25 cellular contexts compared by ENCODE assay signal in genomic region chr6:106614592-106615301, GRCh38. TPM values are rescaled to one million over a fixed set of nuclear protein-coding genes. Genes with fewer than 3 reads are reported as not detected.
A peak's percentile ranks its signal among the peaks of the same experiment; 100 is the strongest.
DNase-seq lines count a peak whose midpoint lies in the region; ATAC-seq lines count a peak whose summit lies in the region.
"Had no signal": no experiment of that assay in that cellular context is flagged by ENCODE, and none has a peak within 500 bp of the region (broad histone marks: within the 10 kb centered on the region; RNA-seq: fewer than 3 reads in every experiment).

No MANE protein-coding gene starts in this region.

- no peak overlapping the region for H3K4me3 Mint-ChIP-seq in activated CD4-positive, alpha-beta T cell treated with anti-CD3 and anti-CD28 coated beads, Interleukin-2, amount 10 ng/mL, durations not matched to agents 7 days and 5 days
- H3K4me3 Mint-ChIP-seq in activated T-helper 2 cell treated with anti-CD3 and anti-CD28 coated beads, Interferon-gamma antibody, Interleukin-2, Interleukin-4, amounts not matched to agents 10 μg/mL and 5 μg/mL and 100 μg/mL, durations not matched to agents 14 hours and 24 hours and 36 hours (ENCODE audit: low read depth): peak overlapping the region; percentile 11
- no peak overlapping the region for H3K4me3 Mint-ChIP-seq in stimulated activated effector memory CD8-positive, alpha-beta T cell treated with anti-CD3 and anti-CD28 coated beads, Interleukin-12 subunit alpha, Interleukin-12 subunit beta, amount 100 ng/mL, for 72 hours
- H3K4me3 Mint-ChIP-seq: activated CD8-positive, alpha-beta T cell treated with anti-CD3 and anti-CD28 coated beads, Interleukin-2, amount 10 ng/mL, durations not matched to agents 7 days and 5 days; neural progenitor cell had no signal

- peak overlapping the region; percentile 96 for H3K27ac ChIP-seq in HUES64 (ENCODE audit: low read depth, low read length)
- H3K27ac ChIP-seq: foreskin keratinocyte, neural progenitor cell, SK-N-MC, upper lobe of left lung had no signal

- peaks cover 47% of the 10 kb centered on the region for H3K4me1 ChIP-seq in HUES64 (ENCODE audit: insufficient read depth, low read length)
- H3K4me1 ChIP-seq: foreskin keratinocyte, upper lobe of left lung had no signal

- ATAC-seq in stimulated activated effector memory CD8-positive, alpha-beta T cell treated with anti-CD3 and anti-CD28 coated beads, Interleukin-12 subunit alpha, Interleukin-12 subunit beta, amount 100 ng/mL, for 72 hours: no peak
- ATAC-seq in HG03159 (IDR thresholded peaks at IDR 0.05; ENCODE audit: unreplicated experiment): no peak
- ATAC-seq: activated CD8-positive, alpha-beta T cell treated with anti-CD3 and anti-CD28 coated beads, Interleukin-2, amount 10 ng/mL, durations not matched to agents 7 days and 5 days; foreskin keratinocyte; sciatic nerve had no signal

- CTCF ChIA-PET in activated CD4-positive, alpha-beta T cell treated with anti-CD3 and anti-CD28 coated beads, Interleukin-2, amount 10 ng/mL, durations not matched to agents 7 days and 5 days (lab: Charles Lee): no interaction called here

- peak overlapping the region; percentile 20; the same call in 1 of the 2 replicates for H3K4me3 ChIP-seq in HUES64 (ENCODE audit: low read length)
- H3K4me3 ChIP-seq: neural progenitor cell, SK-N-MC, upper lobe of left lung had no signal

- POLR2A ChIA-PET in activated CD4-positive, alpha-beta T cell treated with anti-CD3 and anti-CD28 coated beads, Interleukin-2, amount 10 ng/mL, durations not matched to agents 7 days and 5 days (lab: Charles Lee): interaction anchor here (0.6 kb wide), 1 partner anchor 40 kb away, joined by 3 read pairs; no protein-coding TSS in a partner anchor

- 18% methylated on average over 3 of the region's 4 CpGs for WGBS in HUES64

- H3K9me3 ChIP-seq in HUES64 (ENCODE audit: insufficient read depth, low read depth, low read length): no peaks in the 10 kb centered on the region
- H3K9me3 ChIP-seq: upper lobe of left lung had no signal

- H3K9ac ChIP-seq in HUES64 (ENCODE audit: low read depth, low read length): peak overlapping the region; percentile 55
- H3K9ac ChIP-seq: neural progenitor cell had no signal

- peaks cover 37% of the 10 kb centered on the region for H3K36me3 Mint-ChIP-seq in activated CD4-positive, alpha-beta T cell treated with anti-CD3 and anti-CD28 coated beads, Interleukin-2, amount 10 ng/mL, durations not matched to agents 7 days and 5 days (ENCODE audit: low read depth)
- peaks cover 52% of the 10 kb centered on the region for H3K36me3 Mint-ChIP-seq in activated T-helper 2 cell treated with anti-CD3 and anti-CD28 coated beads, Interferon-gamma antibody, Interleukin-2, Interleukin-4, amounts not matched to agents 10 μg/mL and 5 μg/mL and 100 μg/mL, durations not matched to agents 14 hours and 24 hours and 36 hours (ENCODE audit: low read depth)
- H3K36me3 Mint-ChIP-seq in stimulated activated effector memory CD8-positive, alpha-beta T cell treated with anti-CD3 and anti-CD28 coated beads, Interleukin-12 subunit alpha, Interleukin-12 subunit beta, amount 100 ng/mL, for 72 hours: peaks cover 6% of the 10 kb centered on the region
- H3K36me3 Mint-ChIP-seq: neural progenitor cell had no signal

- intact Hi-C loops in activated T-helper 2 cell treated with anti-CD3 and anti-CD28 coated beads, Interferon-gamma antibody, Interleukin-2, Interleukin-4, amounts not matched to agents 10 μg/mL and 5 μg/mL and 100 μg/mL, durations not matched to agents 14 hours and 24 hours and 36 hours (cut with micrococcal nuclease): loop anchor here (5.0 kb wide), 1 partner anchor 92 kb away; no protein-coding TSS in a partner anchor

- H3K4me1 Mint-ChIP-seq in activated CD4-positive, alpha-beta T cell treated with anti-CD3 and anti-CD28 coated beads, Interleukin-2, amount 10 ng/mL, durations not matched to agents 7 days and 5 days: peaks cover 41% of the 10 kb centered on the region
- H3K4me1 Mint-ChIP-seq in activated T-helper 2 cell treated with anti-CD3 and anti-CD28 coated beads, Interferon-gamma antibody, Interleukin-2, Interleukin-4, amounts not matched to agents 10 μg/mL and 5 μg/mL and 100 μg/mL, durations not matched to agents 14 hours and 24 hours and 36 hours (ENCODE audit: low read depth): peaks cover 59% of the 10 kb centered on the region
- peaks cover 13% of the 10 kb centered on the region for H3K4me1 Mint-ChIP-seq in stimulated activated effector memory CD8-positive, alpha-beta T cell treated with anti-CD3 and anti-CD28 coated beads, Interleukin-12 subunit alpha, Interleukin-12 subunit beta, amount 100 ng/mL, for 72 hours
- H3K4me1 Mint-ChIP-seq: neural progenitor cell had no signal

- H3K9me3 Mint-ChIP-seq in activated CD4-positive, alpha-beta T cell treated with anti-CD3 and anti-CD28 coated beads, Interleukin-2, amount 10 ng/mL, durations not matched to agents 7 days and 5 days: no peaks in the 10 kb centered on the region
- H3K9me3 Mint-ChIP-seq in activated T-helper 2 cell treated with anti-CD3 and anti-CD28 coated beads, Interferon-gamma antibody, Interleukin-2, Interleukin-4, amounts not matched to agents 10 μg/mL and 5 μg/mL and 100 μg/mL, durations not matched to agents 14 hours and 24 hours and 36 hours: peaks cover 3% of the 10 kb centered on the region
- no peaks in the 10 kb centered on the region for H3K9me3 Mint-ChIP-seq in stimulated activated effector memory CD8-positive, alpha-beta T cell treated with anti-CD3 and anti-CD28 coated beads, Interleukin-12 subunit alpha, Interleukin-12 subunit beta, amount 100 ng/mL, for 72 hours
- H3K9me3 Mint-ChIP-seq: neural progenitor cell had no signal

- H3K27me3 ChIP-seq in HUES64 (ENCODE audit: insufficient read depth, low read length): no peaks in the 10 kb centered on the region
- H3K27me3 ChIP-seq: foreskin keratinocyte, neural progenitor cell, upper lobe of left lung had no signal

- H3K36me3 ChIP-seq in HUES64 (ENCODE audit: insufficient read depth, low read length): peaks cover 15% of the 10 kb centered on the region
- H3K36me3 ChIP-seq: neural progenitor cell had no signal

- DNase-seq in activated CD4-positive, alpha-beta T cell treated with anti-CD3 and anti-CD28 coated beads, Interleukin-2, amount 10 ng/mL, durations not matched to agents 7 days and 5 days: no peak
- no peak for DNase-seq in activated CD4-positive, alpha-beta T cell treated with anti-CD3 and anti-CD28 coated beads, Interleukin-2, amount 50 U/mL, for 4 hours
- DNase-seq in activated T-helper 2 cell treated with anti-CD3 and anti-CD28 coated beads, Interferon-gamma antibody, Interleukin-2, Interleukin-4, amounts not matched to agents 10 μg/mL and 5 μg/mL and 100 μg/mL, durations not matched to agents 14 hours and 24 hours and 36 hours (ENCODE audit: low spot score): no peak
- no peak for DNase-seq in stimulated activated effector memory CD8-positive, alpha-beta T cell treated with anti-CD3 and anti-CD28 coated beads, Interleukin-12 subunit alpha, Interleukin-12 subunit beta, amount 100 ng/mL, for 72 hours (ENCODE audit: low spot score in 2 of 2)
- no peak for DNase-seq in NCI-H2107 treated with DMSO at 0.1 percent for 48 hours (lab: John Stamatoyannopoulos, UW; ENCODE audit: unreplicated experiment)
- DNase-seq in stimulated activated CD8-positive, alpha-beta memory T cell treated with anti-CD3 and anti-CD28 coated beads, Interleukin-4, amount 100 ng/mL, for 48 hours: no peak
- DNase-seq: activated CD8-positive, alpha-beta T cell treated with anti-CD3 and anti-CD28 coated beads, Interleukin-2, amount 10 ng/mL, durations not matched to agents 7 days and 5 days; activated naive CD4-positive, alpha-beta T cell treated with Interleukin-2 at 50 U/mL for 16 hours; activated T-cell treated with anti-CD3 and anti-CD28 coated beads, Interleukin-2, amount 50 U/mL, for 1 hour; AML-193; amniotic stem cell; DMS153; effector memory CD4-positive, alpha-beta T cell; foreskin keratinocyte; islet precursor cell; NCI-H1092; NCI-H187 treated with DMSO at 0.1 percent for 48 hours; NCI-H526 treated with DMSO at 0.1 percent for 48 hours; T-helper 9 cell; upper lobe of left lung had no signal

- H3K27me3 Mint-ChIP-seq in activated CD4-positive, alpha-beta T cell treated with anti-CD3 and anti-CD28 coated beads, Interleukin-2, amount 10 ng/mL, durations not matched to agents 7 days and 5 days: no peaks in the 10 kb centered on the region
- H3K27me3 Mint-ChIP-seq in activated T-helper 2 cell treated with anti-CD3 and anti-CD28 coated beads, Interferon-gamma antibody, Interleukin-2, Interleukin-4, amounts not matched to agents 10 μg/mL and 5 μg/mL and 100 μg/mL, durations not matched to agents 14 hours and 24 hours and 36 hours (ENCODE audit: low read depth): no peaks in the 10 kb centered on the region

- peak overlapping the region; percentile 63 for H3K27ac Mint-ChIP-seq in activated CD4-positive, alpha-beta T cell treated with anti-CD3 and anti-CD28 coated beads, Interleukin-2, amount 10 ng/mL, durations not matched to agents 7 days and 5 days
- H3K27ac Mint-ChIP-seq in activated T-helper 2 cell treated with anti-CD3 and anti-CD28 coated beads, Interferon-gamma antibody, Interleukin-2, Interleukin-4, amounts not matched to agents 10 μg/mL and 5 μg/mL and 100 μg/mL, durations not matched to agents 14 hours and 24 hours and 36 hours: peak overlapping the region; percentile 86
- H3K27ac Mint-ChIP-seq in stimulated activated effector memory CD8-positive, alpha-beta T cell treated with anti-CD3 and anti-CD28 coated beads, Interleukin-12 subunit alpha, Interleukin-12 subunit beta, amount 100 ng/mL, for 72 hours: peak overlapping the region; percentile 2
- H3K27ac Mint-ChIP-seq: neural progenitor cell had no signal

RNA-seq across cellular contexts. Expression of gene RTN4IP1, which starts 14.6 kb away (rescaled TPM):
- 1 to 10 TPM; 5.4 to 6.3 TPM for total RNA-seq in activated CD4-positive, alpha-beta T cell treated with anti-CD3 and anti-CD28 coated beads, Interleukin-2, amount 10 ng/mL, durations not matched to agents 7 days and 5 days
- 14.8 TPM for polyA plus RNA-seq in HUES64 (2013, experiment 1 of 2)
- polyA plus RNA-seq in HUES64 (2013, experiment 2 of 2): 14.6 TPM
- 6.4 and 7.9 TPM in 2 replicates for total RNA-seq in activated T-helper 2 cell treated with anti-CD3 and anti-CD28 coated beads, Interferon-gamma antibody, Interleukin-2, Interleukin-4, amounts not matched to agents 10 μg/mL and 5 μg/mL and 100 μg/mL, durations not matched to agents 14 hours and 24 hours and 36 hours

RNA-seq across cellular contexts. Expression of gene QRSL1, which starts 14.6 kb away (rescaled TPM):
- total RNA-seq in activated CD4-positive, alpha-beta T cell treated with anti-CD3 and anti-CD28 coated beads, Interleukin-2, amount 10 ng/mL, durations not matched to agents 7 days and 5 days: 10 to 100 TPM; 12.6 to 14.7 TPM
- 15.4 TPM for polyA plus RNA-seq in HUES64 (2013, experiment 1 of 2)
- polyA plus RNA-seq in HUES64 (2013, experiment 2 of 2): 13.1 TPM
- 18.9 and 21.8 TPM in 2 replicates for total RNA-seq in activated T-helper 2 cell treated with anti-CD3 and anti-CD28 coated beads, Interferon-gamma antibody, Interleukin-2, Interleukin-4, amounts not matched to agents 10 μg/mL and 5 μg/mL and 100 μg/mL, durations not matched to agents 14 hours and 24 hours and 36 hours

Comparison
In these comparisons a context has a peak if more than half of its experiments do, and no peak if none do; other contexts are left out.
1. H3K27ac Mint-ChIP-seq: peak in every context shown above with its lines; median percentile 86 in activated T-helper 2 cell treated with anti-CD3 and anti-CD28 coated beads, Interferon-gamma antibody, Interleukin-2, Interleukin-4, amounts not matched to agents 10 μg/mL and 5 μg/mL and 100 μg/mL, durations not matched to agents 14 hours and 24 hours and 36 hours; 63 in activated CD4-positive, alpha-beta T cell treated with anti-CD3 and anti-CD28 coated beads, Interleukin-2, amount 10 ng/mL, durations not matched to agents 7 days and 5 days; 2 in stimulated activated effector memory CD8-positive, alpha-beta T cell treated with anti-CD3 and anti-CD28 coated beads, Interleukin-12 subunit alpha, Interleukin-12 subunit beta, amount 100 ng/mL, for 72 hours.